ENCODE assay signal across 8 cellular contexts in the genomic region with DNA sequence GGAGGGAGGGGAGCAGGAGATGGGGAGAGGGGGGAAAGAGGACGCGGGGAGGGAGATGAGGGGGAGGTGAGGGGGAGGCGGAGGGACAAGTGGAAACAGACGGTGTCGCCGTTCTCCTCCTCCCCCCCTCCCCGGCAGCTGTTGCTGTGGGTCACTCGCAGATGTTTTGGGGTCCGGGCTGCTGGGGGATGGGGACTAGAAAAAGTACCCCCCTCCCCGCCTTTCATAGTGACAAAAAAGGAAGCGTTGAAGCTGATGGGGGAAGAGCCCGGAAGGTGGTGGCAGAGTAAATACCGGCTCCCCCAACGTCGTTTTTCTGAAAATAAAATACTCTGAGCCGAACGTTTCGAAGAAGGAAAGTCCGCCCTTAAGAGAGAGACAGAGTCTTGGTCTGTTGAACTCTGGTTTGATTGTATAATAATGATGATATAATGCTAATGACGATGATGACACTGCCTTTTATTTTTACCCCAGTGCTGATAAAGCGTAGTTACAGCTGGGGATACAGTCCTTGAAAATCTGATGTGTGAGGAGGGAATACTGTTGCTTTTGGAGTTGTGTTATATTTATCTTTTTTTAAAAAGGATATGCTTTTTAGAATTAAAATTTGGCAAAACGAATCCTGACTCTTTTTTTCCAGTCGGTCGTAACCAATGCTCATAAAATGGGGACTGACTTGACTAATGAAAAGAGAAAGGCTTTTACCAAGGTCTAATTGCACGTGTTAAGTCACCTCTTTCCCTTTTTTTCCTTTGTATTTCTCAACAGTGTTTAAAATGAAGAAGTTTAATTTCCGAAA. TPM values are rescaled to one million over a fixed set of nuclear protein-coding genes. Genes with fewer than 3 reads are reported as not detected.
A peak's percentile ranks its signal among the peaks of the same experiment; 100 is the strongest.
DNase-seq lines count a peak whose midpoint lies in the region; ATAC-seq and TF ChIP-seq lines count a peak whose summit lies in the region.

No MANE protein-coding gene starts in this region.

- peaks cover 0 to 21% (median 9%) of the 10 kb centered on the region in 8 donors for H3K9me3 Mint-ChIP-seq in CD4-positive, alpha-beta memory T cell
- H3K9me3 Mint-ChIP-seq in IgD-negative memory B cell (peaks cover 0 to 5% (median 2%) of the 10 kb centered on the region in 3 donors), osteocyte (ENCODE audit: unreplicated experiment) (no peaks in the 10 kb centered on the region)

- no peak overlapping the region for H3K27ac ChIP-seq in CD4-positive, alpha-beta memory T cell (ENCODE audit: low read depth, low read length)
- H3K27ac ChIP-seq in colonic mucosa, result no peak overlapping the region

- POLR2A ChIA-PET in CD4-positive, alpha-beta memory T cell (lab: Charles Lee; ENCODE audit: partially characterized antibody), result no interaction called here

- peaks cover 17% of the 10 kb centered on the region for H3K4me1 ChIP-seq in CD4-positive, alpha-beta memory T cell (ENCODE audit: insufficient read depth, low read length)
- no peaks in the 10 kb centered on the region for H3K4me1 ChIP-seq in colonic mucosa

- no peak for TF ChIP-seq POLR2A in erythroblast (IDR thresholded peaks at IDR 0.05; ENCODE audit: low read length)

- peak in 1 of 5 donors; percentile 41 for DNase-seq in CD4-positive, alpha-beta memory T cell
- DNase-seq in colonic mucosa, result no peak
- DNase-seq in osteocyte (ENCODE audit: extremely low spot score, unreplicated experiment), result no peak
- DNase-seq in GM19240 (ENCODE audit: insufficient read length, low spot score), result no peak
- no peak for DNase-seq in ACHN
- DNase-seq in erythroblast (lab: John Stamatoyannopoulos, UW), result no peak

- ATAC-seq in GM19395 (IDR thresholded peaks at IDR 0.05; ENCODE audit: unreplicated experiment), result no peak

- H3K36me3 Mint-ChIP-seq in CD4-positive, alpha-beta memory T cell, result no peaks in the 10 kb centered on the region
- peaks cover 1% of the 10 kb centered on the region for H3K36me3 Mint-ChIP-seq in IgD-negative memory B cell
- peaks cover 2% of the 10 kb centered on the region for H3K36me3 Mint-ChIP-seq in osteocyte (ENCODE audit: unreplicated experiment)

- H3K9me3 ChIP-seq in CD4-positive, alpha-beta memory T cell (ENCODE audit: control insufficient read depth in 1 of 2, low read length in 2 of 2), result no peaks in the 10 kb centered on the region
- no peaks in the 10 kb centered on the region for H3K9me3 ChIP-seq in colonic mucosa

- H3K4me1 Mint-ChIP-seq in CD4-positive, alpha-beta memory T cell, result peaks cover 9 to 22% (median 16%) of the 10 kb centered on the region in 4 donors
- peaks cover 4 to 11% (median 8%) of the 10 kb centered on the region in 3 donors for H3K4me1 Mint-ChIP-seq in IgD-negative memory B cell
- peaks cover 13% of the 10 kb centered on the region for H3K4me1 Mint-ChIP-seq in osteocyte (ENCODE audit: unreplicated experiment)

- peak overlapping the region; percentile 51 to 75 (median 60) for H3K4me3 Mint-ChIP-seq in CD4-positive, alpha-beta memory T cell
- peak overlapping the region; percentile 30 to 76 (median 53) for H3K4me3 Mint-ChIP-seq in IgD-negative memory B cell
- H3K4me3 Mint-ChIP-seq in osteocyte (ENCODE audit: unreplicated experiment), result peak overlapping the region; percentile 56

- in situ Hi-C loops in ACHN (cut with HindIII; ENCODE audit: low pct_ligation_motif_present, low pct_unique_long_range_greater_than_20kb, low sequenced_read_pairs), result no loop called here

- peaks cover 43 to 49% of the 10 kb centered on the region in 2 donors for H3K27me3 Mint-ChIP-seq in CD4-positive, alpha-beta memory T cell
- peaks cover 47% of the 10 kb centered on the region for H3K27me3 Mint-ChIP-seq in IgD-negative memory B cell
- H3K27me3 Mint-ChIP-seq in osteocyte (ENCODE audit: unreplicated experiment), result peaks cover 60% of the 10 kb centered on the region

- TF ChIP-seq CTCF in colonic mucosa (IDR thresholded peaks at IDR 0.05), result no peak
- no peak for TF ChIP-seq CTCF in osteocyte (IDR thresholded peaks at IDR 0.05)

- no peak overlapping the region for H3K9ac ChIP-seq in colonic mucosa (ENCODE audit: low read depth in 2 of 2, low read length in 2 of 2)

- H3K36me3 ChIP-seq in CD4-positive, alpha-beta memory T cell (ENCODE audit: insufficient read depth, low read length), result no peaks in the 10 kb centered on the region
- H3K36me3 ChIP-seq in colonic mucosa, result no peaks in the 10 kb centered on the region

- H3K4me3 ChIP-seq in CD4-positive, alpha-beta memory T cell (ENCODE audit: low read length in 2 of 2), result no peak overlapping the region
- peak overlapping the region; percentile 44 for H3K4me3 ChIP-seq in colonic mucosa

- H3K27ac Mint-ChIP-seq in CD4-positive, alpha-beta memory T cell, result no peak overlapping the region
- no peak overlapping the region for H3K27ac Mint-ChIP-seq in IgD-negative memory B cell
- no peak overlapping the region for H3K27ac Mint-ChIP-seq in osteocyte (ENCODE audit: unreplicated experiment)

- intact Hi-C loops in CD4-positive, alpha-beta memory T cell (cut with micrococcal nuclease), result no loop called here
- intact Hi-C loops in colonic mucosa (cut with DNase I), result no loop called here

- peaks cover 24% of the 10 kb centered on the region for H3K27me3 ChIP-seq in CD4-positive, alpha-beta memory T cell (ENCODE audit: insufficient read depth, low read length)
- H3K27me3 ChIP-seq in colonic mucosa, result peaks cover 13% of the 10 kb centered on the region

- CTCF ChIA-PET in CD4-positive, alpha-beta memory T cell (lab: Charles Lee; ENCODE audit: partially characterized antibody), result no interaction called here

RNA-seq across cellular contexts. Expression of gene STXBP5L, which starts 1.0 kb away (rescaled TPM):
- total RNA-seq in CD4-positive, alpha-beta memory T cell, result not detected
- polyA plus RNA-seq in CD4-positive, alpha-beta memory T cell, result not detected
- not detected for polyA plus RNA-seq in IgD-negative memory B cell
- total RNA-seq in colonic mucosa (under 1 TPM; 0.22 to 0.74 TPM), osteocyte (not detected in 2 replicates)
